Comparison of ENCODE assay signal across 1 cellular context in genomic region chr3:10026084-10026890, GRCh38.
TF ChIP-seq lines count a peak whose summit lies in the region.

Gene FANCD2 (plus strand): TSS chr3:10026437. CDS start chr3:10028658, 2,221 bp downstream.

TF ChIP-seq in HepG2, 621 proteins besides CTCF, POLR2A, EP300 and RAD21 (continued from another document and continues in another):
- peak; percentile 91 for TF ChIP-seq HMGXB3 (CRISPR knock-in tag; IDR thresholded peaks at IDR 0.05; ENCODE audit: borderline replicate concordance)
- peak; percentile 53 for TF ChIP-seq ZNF777 (CRISPR knock-in tag; IDR thresholded peaks at IDR 0.05)
- TF ChIP-seq DZIP1 (CRISPR knock-in tag; IDR thresholded peaks at IDR 0.05) = 0 out of 2 replicates have a peak, but pooled peaks have one; percentile 75
- TF ChIP-seq, protein P1, sequence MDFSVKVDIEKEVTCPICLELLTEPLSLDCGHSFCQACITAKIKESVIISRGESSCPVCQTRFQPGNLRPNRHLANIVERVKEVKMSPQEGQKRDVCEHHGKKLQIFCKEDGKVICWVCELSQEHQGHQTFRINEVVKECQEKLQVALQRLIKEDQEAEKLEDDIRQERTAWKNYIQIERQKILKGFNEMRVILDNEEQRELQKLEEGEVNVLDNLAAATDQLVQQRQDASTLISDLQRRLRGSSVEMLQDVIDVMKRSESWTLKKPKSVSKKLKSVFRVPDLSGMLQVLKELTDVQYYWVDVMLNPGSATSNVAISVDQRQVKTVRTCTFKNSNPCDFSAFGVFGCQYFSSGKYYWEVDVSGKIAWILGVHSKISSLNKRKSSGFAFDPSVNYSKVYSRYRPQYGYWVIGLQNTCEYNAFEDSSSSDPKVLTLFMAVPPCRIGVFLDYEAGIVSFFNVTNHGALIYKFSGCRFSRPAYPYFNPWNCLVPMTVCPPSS (IDR thresholded peaks at IDR 0.05) = no peak
- TF ChIP-seq SKIL (CRISPR knock-in tag; IDR thresholded peaks at IDR 0.05; ENCODE audit: borderline replicate concordance) = no peak; the same call in 1 of the 2 replicates
- TF ChIP-seq, protein P2, sequence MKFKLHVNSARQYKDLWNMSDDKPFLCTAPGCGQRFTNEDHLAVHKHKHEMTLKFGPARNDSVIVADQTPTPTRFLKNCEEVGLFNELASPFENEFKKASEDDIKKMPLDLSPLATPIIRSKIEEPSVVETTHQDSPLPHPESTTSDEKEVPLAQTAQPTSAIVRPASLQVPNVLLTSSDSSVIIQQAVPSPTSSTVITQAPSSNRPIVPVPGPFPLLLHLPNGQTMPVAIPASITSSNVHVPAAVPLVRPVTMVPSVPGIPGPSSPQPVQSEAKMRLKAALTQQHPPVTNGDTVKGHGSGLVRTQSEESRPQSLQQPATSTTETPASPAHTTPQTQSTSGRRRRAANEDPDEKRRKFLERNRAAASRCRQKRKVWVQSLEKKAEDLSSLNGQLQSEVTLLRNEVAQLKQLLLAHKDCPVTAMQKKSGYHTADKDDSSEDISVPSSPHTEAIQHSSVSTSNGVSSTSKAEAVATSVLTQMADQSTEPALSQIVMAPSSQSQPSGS (CRISPR knock-in tag; IDR thresholded peaks at IDR 0.05) = peak; percentile 82
- no peak for TF ChIP-seq PHB2 (IDR thresholded peaks at IDR 0.05; ENCODE audit: partially characterized antibody)
- TF ChIP-seq CERS6 (CRISPR knock-in tag; IDR thresholded peaks at IDR 0.05) = no peak
- TF ChIP-seq, protein P3, sequence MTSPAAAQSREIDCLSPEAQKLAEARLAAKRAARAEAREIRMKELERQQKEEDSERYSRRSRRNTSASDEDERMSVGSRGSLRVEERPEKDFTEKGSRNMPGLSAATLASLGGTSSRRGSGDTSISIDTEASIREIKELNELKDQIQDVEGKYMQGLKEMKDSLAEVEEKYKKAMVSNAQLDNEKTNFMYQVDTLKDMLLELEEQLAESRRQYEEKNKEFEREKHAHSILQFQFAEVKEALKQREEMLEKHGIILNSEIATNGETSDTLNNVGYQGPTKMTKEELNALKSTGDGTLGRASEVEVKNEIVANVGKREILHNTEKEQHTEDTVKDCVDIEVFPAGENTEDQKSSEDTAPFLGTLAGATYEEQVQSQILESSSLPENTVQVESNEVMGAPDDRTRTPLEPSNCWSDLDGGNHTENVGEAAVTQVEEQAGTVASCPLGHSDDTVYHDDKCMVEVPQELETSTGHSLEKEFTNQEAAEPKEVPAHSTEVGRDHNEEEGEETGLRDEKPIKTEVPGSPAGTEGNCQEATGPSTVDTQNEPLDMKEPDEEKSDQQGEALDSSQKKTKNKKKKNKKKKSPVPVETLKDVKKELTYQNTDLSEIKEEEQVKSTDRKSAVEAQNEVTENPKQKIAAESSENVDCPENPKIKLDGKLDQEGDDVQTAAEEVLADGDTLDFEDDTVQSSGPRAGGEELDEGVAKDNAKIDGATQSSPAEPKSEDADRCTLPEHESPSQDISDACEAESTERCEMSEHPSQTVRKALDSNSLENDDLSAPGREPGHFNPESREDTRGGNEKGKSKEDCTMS (CRISPR knock-in tag; conservative IDR thresholded peaks at IDR 0.05) = no peak
- no peak for TF ChIP-seq HNRNPH1 (optimal IDR thresholded peaks at IDR 0.05; ENCODE audit: low read depth, low read length)
- no peak for TF ChIP-seq ZNF850 (CRISPR knock-in tag; conservative IDR thresholded peaks at IDR 0.05)
- TF ChIP-seq PITX1 (CRISPR knock-in tag; IDR thresholded peaks at IDR 0.05) = peak; percentile 74; the same call in 1 of the 2 replicates
- peak; percentile 20 for TF ChIP-seq ZNF407 (CRISPR knock-in tag; IDR thresholded peaks at IDR 0.05; ENCODE audit: not compliant biosample characterization)
- no peak for TF ChIP-seq BCLAF1 (IDR thresholded peaks at IDR 0.05)
- peak; percentile 97 for TF ChIP-seq ZFX (CRISPR knock-in tag; IDR thresholded peaks at IDR 0.05; ENCODE audit: low read depth)
- TF ChIP-seq SALL2 (CRISPR knock-in tag; IDR thresholded peaks at IDR 0.05) = no peak; the same call in 1 of the 2 replicates
- TF ChIP-seq GATA4 (IDR thresholded peaks at IDR 0.05; ENCODE audit: borderline replicate concordance, low read depth) = peak; percentile 62; the same call in 1 of the 2 replicates
- no peak for TF ChIP-seq ZNF674 (CRISPR knock-in tag; IDR thresholded peaks at IDR 0.05; ENCODE audit: low read depth)
